Comparison of ENCODE assay signal across 1 cellular context in genomic region chr2:219724628-219725027, GRCh38.
A peak's percentile ranks its signal among the peaks of the same experiment; 100 is the strongest.
TF ChIP-seq lines count a peak whose summit lies in the region.

No MANE protein-coding gene starts in this region.

TF ChIP-seq in K562, 482 proteins besides CTCF, POLR2A, EP300 and RAD21 (continued from another document and continues in another):
- TF ChIP-seq SFPQ (IDR thresholded peaks at IDR 0.05; ENCODE audit: low read depth, low read length): no peak
- TF ChIP-seq TRIM25 (IDR thresholded peaks at IDR 0.05; ENCODE audit: borderline replicate concordance): no peak
- no peak for TF ChIP-seq HIVEP1 (CRISPR knock-in tag; IDR thresholded peaks at IDR 0.05)
- TF ChIP-seq CCAR2 (IDR thresholded peaks at IDR 0.05; ENCODE audit: low read depth, low read length): no peak
- TF ChIP-seq ZNF280B (CRISPR knock-in tag; IDR thresholded peaks at IDR 0.05): no peak
- no peak for TF ChIP-seq RBM25 (IDR thresholded peaks at IDR 0.05; ENCODE audit: low read depth, low read length, severe bottlenecking)
- peak; percentile 27; the same call in 1 of the 2 replicates for TF ChIP-seq JUN (IDR thresholded peaks at IDR 0.05; ENCODE audit: borderline replicate concordance, low read depth, low read length)
- TF ChIP-seq JUN (CRISPR knock-in tag; IDR thresholded peaks at IDR 0.05; ENCODE audit: borderline replicate concordance): no peak
- TF ChIP-seq HOXB6 (CRISPR knock-in tag; IDR thresholded peaks at IDR 0.05; ENCODE audit: borderline replicate concordance): no peak
- no peak for TF ChIP-seq ZZZ3 (IDR thresholded peaks at IDR 0.05)
- TF ChIP-seq MTF1 (CRISPR knock-in tag; IDR thresholded peaks at IDR 0.05; ENCODE audit: borderline replicate concordance): no peak
- TF ChIP-seq HLTF (IDR thresholded peaks at IDR 0.05): no peak
- TF ChIP-seq ZNF561 (CRISPR knock-in tag; conservative IDR thresholded peaks at IDR 0.05): no peak
- TF ChIP-seq CREB5 (CRISPR knock-in tag; IDR thresholded peaks at IDR 0.05): no peak
- TF ChIP-seq ZNF583 (CRISPR knock-in tag; IDR thresholded peaks at IDR 0.05): no peak
- no peak for TF ChIP-seq MECOM (CRISPR knock-in tag; IDR thresholded peaks at IDR 0.05)
- TF ChIP-seq AFF1 (IDR thresholded peaks at IDR 0.05; ENCODE audit: low read depth in 1 of 2, partially characterized antibody in 2 of 2): no peak
- no peak for TF ChIP-seq RUNX1 (IDR thresholded peaks at IDR 0.05; ENCODE audit: low read depth)
- peak; percentile 65; the same call in 1 of the 2 replicates for TF ChIP-seq SOX6 (IDR thresholded peaks at IDR 0.05)
- TF ChIP-seq ZNF512 (tag; IDR thresholded peaks at IDR 0.05): no peak
- TF ChIP-seq HDAC2 (IDR thresholded peaks at IDR 0.05): no peak
- TF ChIP-seq KDM2B (CRISPR knock-in tag; IDR thresholded peaks at IDR 0.05): no peak
- no peak for TF ChIP-seq ZNF586 (CRISPR knock-in tag; conservative IDR thresholded peaks at IDR 0.05)
- TF ChIP-seq PYGO2 (tag; IDR thresholded peaks at IDR 0.05): no peak
- TF ChIP-seq EZH2 (IDR thresholded peaks at IDR 0.05; ENCODE audit: borderline replicate concordance, low read depth, low read length): no peak
- TF ChIP-seq PATZ1 (CRISPR knock-in tag; IDR thresholded peaks at IDR 0.05; ENCODE audit: borderline replicate concordance): no peak
- TF ChIP-seq SAFB2 (IDR thresholded peaks at IDR 0.05; ENCODE audit: borderline replicate concordance, low read depth, low read length, severe bottlenecking): no peak
- no peak for TF ChIP-seq ERF (CRISPR knock-in tag; IDR thresholded peaks at IDR 0.05)
- TF ChIP-seq SMARCA4 (IDR thresholded peaks at IDR 0.05): peak; percentile 66
- TF ChIP-seq ZNF79 (CRISPR knock-in tag; IDR thresholded peaks at IDR 0.05; ENCODE audit: low read depth): no peak
- no peak for TF ChIP-seq HNRNPH1 (optimal IDR thresholded peaks at IDR 0.05; ENCODE audit: low read depth, low read length)
- TF ChIP-seq ZNF57 (CRISPR knock-in tag; IDR thresholded peaks at IDR 0.05): no peak
- TF ChIP-seq ZNF23 (CRISPR knock-in tag; IDR thresholded peaks at IDR 0.05): no peak
- TF ChIP-seq NR2F6 (CRISPR knock-in tag; IDR thresholded peaks at IDR 0.05): no peak
- TF ChIP-seq ZBTB34 (CRISPR knock-in tag; IDR thresholded peaks at IDR 0.05): no peak
- TF ChIP-seq CBFA2T2 (conservative IDR thresholded peaks at IDR 0.05): peak; percentile 61; the same call in 1 of the 2 replicates
- TF ChIP-seq STAT5B (CRISPR knock-in tag; IDR thresholded peaks at IDR 0.05): no peak
- no peak for TF ChIP-seq PKNOX1 (IDR thresholded peaks at IDR 0.05)
- TF ChIP-seq NFIC (IDR thresholded peaks at IDR 0.05): peak; percentile 33; the same call in 1 of the 2 replicates
- TF ChIP-seq ZBTB2 (IDR thresholded peaks at IDR 0.05): no peak
- peak; percentile 54 for TF ChIP-seq CREM (IDR thresholded peaks at IDR 0.05; ENCODE audit: low read depth)
- TF ChIP-seq ZNF445 (CRISPR knock-in tag; IDR thresholded peaks at IDR 0.05; ENCODE audit: low read depth): no peak
- TF ChIP-seq MYC (IDR thresholded peaks at IDR 0.05; ENCODE audit: low read depth, low read length): peak; percentile 62
- no peak for TF ChIP-seq MYC (CRISPR knock-in tag; IDR thresholded peaks at IDR 0.05; ENCODE audit: borderline replicate concordance, low read depth)
- TF ChIP-seq DNMT1 (IDR thresholded peaks at IDR 0.05): no peak
- no peak for TF ChIP-seq NONO (IDR thresholded peaks at IDR 0.05; ENCODE audit: low read depth in 2 of 2, low read length in 1 of 2)
- TF ChIP-seq RBBP5 (IDR thresholded peaks at IDR 0.05; ENCODE audit: borderline replicate concordance, insufficient read depth, low read length, poor library complexity, severe bottlenecking): no peak
- TF ChIP-seq KAT2B (IDR thresholded peaks at IDR 0.05; ENCODE audit: low read depth, low read length): no peak
- TF ChIP-seq MEIS2 (IDR thresholded peaks at IDR 0.05; ENCODE audit: partially characterized antibody): no peak
- TF ChIP-seq CEBPB (tag; IDR thresholded peaks at IDR 0.05): peak; percentile 91
- TF ChIP-seq NCOA4 (IDR thresholded peaks at IDR 0.05; ENCODE audit: partially characterized antibody): no peak
- TF ChIP-seq GATAD2A (IDR thresholded peaks at IDR 0.05): no peak
- no peak for TF ChIP-seq ZNF239 (CRISPR knock-in tag; IDR thresholded peaks at IDR 0.05)
